In genomic region chr20:47318596-47319516, GRCh38 we compare ENCODE assay signal across 8 cellular contexts. TPM values are rescaled to one million over a fixed set of nuclear protein-coding genes. Genes with fewer than 3 reads are reported as not detected.
DNase-seq lines count a peak whose midpoint lies in the region; ATAC-seq, FAIRE-seq and TF ChIP-seq lines count a peak whose summit lies in the region.

No MANE protein-coding gene starts in this region.

- H3K9me3 ChIP-seq in A549 (peaks cover 8% of the 10 kb centered on the region), testis (no peaks in the 10 kb centered on the region)

- 40% methylated on average over 24 of the region's 28 CpGs for WGBS in A549 (ENCODE audit: missing lambda C conversion rate)
- 21 to 32% methylated on average over 28 of the region's 28 CpGs for WGBS in testis, 2 donors

- H3K4me3 ChIP-seq in A549 = no peak overlapping the region
- H3K4me3 ChIP-seq in epithelial cell of proximal tubule (ENCODE audit: low read depth, low read length) = peak overlapping the region; percentile 14
- no peak overlapping the region for H3K4me3 ChIP-seq in testis

- TF ChIP-seq CTCF in A549 (IDR thresholded peaks at IDR 0.05) = no peak
- no peak for TF ChIP-seq CTCF in epithelial cell of proximal tubule (conservative IDR thresholded peaks at IDR 0.05; ENCODE audit: low read depth, low read length)
- TF ChIP-seq CTCF in testis (IDR thresholded peaks at IDR 0.05) = no peak

- peaks cover 96% of the 10 kb centered on the region for H3K4me1 ChIP-seq in A549
- peaks cover 58% of the 10 kb centered on the region for H3K4me1 ChIP-seq in testis

- no peak for TF ChIP-seq RAD21 in A549 (conservative IDR thresholded peaks at IDR 0.05 in 1 of 2, IDR thresholded peaks at IDR 0.05 in 1 of 2)

- TF ChIP-seq EP300 in A549 (IDR thresholded peaks at IDR 0.05) = 0 out of 5 replicates have a peak, but pooled peaks of 1 of the 2 experiments have one; percentile 8

- H3K36me3 ChIP-seq in testis (ENCODE audit: low read depth, missing control alignments) = no peaks in the 10 kb centered on the region

- H3K4me2 ChIP-seq in A549 = peak overlapping the region; percentile 63

- ATAC-seq in A549 (peak; percentile 6 to 41; a peak in 4 of 6 replicates), HG02885 (IDR thresholded peaks at IDR 0.05; ENCODE audit: poor library complexity, unreplicated experiment) (no peak)

- TF ChIP-seq POLR2A in A549 (IDR thresholded peaks at IDR 0.05; ENCODE audit: low read length) (no peak), testis (IDR thresholded peaks at IDR 0.05) (peak; percentile 28)

- FAIRE-seq in A549 (lab: Jason Lieb, UNC) = no peak

- no peaks in the 10 kb centered on the region for H3K27me3 ChIP-seq in testis

- intact Hi-C loops in testis (cut with DNase I; ENCODE audit: low total_unique reads) = loop anchor here (5.0 kb wide), 2 partner anchors 38 to 42 kb away; partner anchors contain the start of gene ZMYND8

- DNase-seq in A549 (ENCODE audit: low read depth in 1 of 2, low spot score in 1 of 2) = peak; percentile 49 to 61
- DNase-seq in HEK293T (ENCODE audit: extremely low spot score) = peak; percentile 40
- peak; percentile 28 for DNase-seq in UCSD-AML1 (lab: John Stamatoyannopoulos, UW; ENCODE audit: unreplicated experiment)
- no peak for DNase-seq in epithelial cell of proximal tubule (ENCODE audit: low read depth)
- DNase-seq in mesenteric fat pad (ENCODE audit: low spot score) = peak; percentile 91
- DNase-seq in testis = peak; percentile 85
- DNase-seq in RKO (ENCODE audit: low spot score) = no peak

- CTCF ChIA-PET in A549 (lab: Yijun Ruan, JAX) = interaction anchor here (0.7 to 7.4 kb wide), 7 partner anchors 11 to 1529 kb away, joined by 3 to 63 read pairs (median 3); no protein-coding TSS in a partner anchor
- CTCF ChIA-PET in HEK293T (lab: Yijun Ruan, JAX) = no interaction called here

- H3K27ac ChIP-seq in A549 (peak overlapping the region; percentile 94 to 97), testis (peak overlapping the region; percentile 91 to 94)

- POLR2A ChIA-PET in A549 (lab: Yijun Ruan, JAX) (interaction anchor here (0.8 kb wide), 1 partner anchor 40 kb away, joined by 4 read pairs; no protein-coding TSS in a partner anchor), HEK293T (lab: Yijun Ruan, JAX) (interaction anchor here (2.9 to 3.5 kb wide), 2 partner anchors 39 kb away, joined by 17 to 20 read pairs; partner anchors contain the start of gene ZMYND8)

TF ChIP-seq in A549, 52 proteins besides CTCF, POLR2A, EP300 and RAD21:
- TF ChIP-seq ESRRA (IDR thresholded peaks at IDR 0.05; ENCODE audit: borderline replicate concordance, low read length) (no peak), JUN (IDR thresholded peaks at IDR 0.05) (0 out of 5 replicates have a peak, but pooled peaks of 1 of the 2 experiments have one; percentile 22), RARB (CRISPR knock-in tag; IDR thresholded peaks at IDR 0.05) (no peak), HOXB13 (CRISPR knock-in tag; IDR thresholded peaks at IDR 0.05; ENCODE audit: low read depth) (0 out of 2 replicates have a peak, but pooled peaks have one; percentile 7)

TF ChIP-seq in HEK293T, 16 proteins besides CTCF, POLR2A, EP300 and RAD21:
- no peak for TF ChIP-seq LEF1 (IDR thresholded peaks at IDR 0.05; ENCODE audit: borderline replicate concordance)
- no peak for TF ChIP-seq HDGF (IDR thresholded peaks at IDR 0.05; ENCODE audit: borderline replicate concordance)
- no peak for TF ChIP-seq FOXA1 (IDR thresholded peaks at IDR 0.05)
- TF ChIP-seq L3MBTL2 (conservative IDR thresholded peaks at IDR 0.05) = no peak
- TF ChIP-seq SP1 (IDR thresholded peaks at IDR 0.05) = no peak
- TF ChIP-seq ZNF384 (IDR thresholded peaks at IDR 0.05) = no peak
- TF ChIP-seq PKNOX1 (IDR thresholded peaks at IDR 0.05) = no peak
- no peak for TF ChIP-seq SUZ12 (IDR thresholded peaks at IDR 0.05)
- TF ChIP-seq NFRKB (IDR thresholded peaks at IDR 0.05) = no peak
- TF ChIP-seq FOXM1 (IDR thresholded peaks at IDR 0.05; ENCODE audit: borderline replicate concordance) = no peak

RNA-seq across cellular contexts. Expression of gene ZMYND8, which starts 37.6 kb away (rescaled TPM):
- polyA plus RNA-seq in A549 (2011; rRNA removed) = 23.6 and 24.9 TPM in 2 replicates
- polyA plus RNA-seq in A549 (2012; cell fraction: cytosol; rRNA removed) = 10.9 TPM in 2 replicates
- polyA plus RNA-seq in A549 (2012; cell fraction: nucleus; rRNA removed) = 19.5 and 21.4 TPM in 2 replicates
- polyA plus RNA-seq in A549 (2017; fragmentation: RNase III; extraction: RNeasy Plus Mini Kit Qiagen cat#74134 plus additional on column Dnase treatment) = 10.2 to 11.2 TPM (median 10.4 TPM) in 3 replicates
- 22.2 and 24.4 TPM in 2 replicates for polyA minus RNA-seq in A549 (2011; rRNA and poly(A)+ RNA removed)
- 17.9 and 18.6 TPM in 2 replicates for total RNA-seq in epithelial cell of proximal tubule
- 23.1 TPM for total RNA-seq in mesenteric fat pad
- 100 to 1,000 TPM in 1 of 2 donors, 10 to 100 TPM in 1; 87.2 to 102 TPM for total RNA-seq in testis
- 30.4 TPM for polyA plus RNA-seq in testis (ENCODE audit: insufficient read depth, low read depth, low replicate concordance)

Comparison
In these comparisons a context has a peak if more than half of its experiments do, and no peak if none do; other contexts are left out.
1. DNase-seq: peak in A549 (2 of 2), HEK293T (single experiment), UCSD-AML1 (single experiment), mesenteric fat pad (single experiment) and testis (single experiment); none in epithelial cell of proximal tubule (single experiment) and RKO (single experiment).